In genomic region chr2:142140434-142140845, GRCh38 we compare ENCODE assay signal across 8 cellular contexts. TPM values are rescaled to one million over a fixed set of nuclear protein-coding genes. Genes with fewer than 3 reads are reported as not detected.
DNase-seq lines count a peak whose midpoint lies in the region; ATAC-seq, FAIRE-seq and TF ChIP-seq lines count a peak whose summit lies in the region.

No MANE protein-coding gene starts in this region.

- no peak for TF ChIP-seq EP300 in tibial nerve (IDR thresholded peaks at IDR 0.05)

- no peak overlapping the region for H3K27ac Mint-ChIP-seq in CD8-positive, alpha-beta T cell

- FAIRE-seq in RCC 7860 (lab: Jason Lieb, UNC) = peak; percentile 71

- in situ Hi-C loops in GM13976 (cut with MboI; ENCODE audit: low sequenced_read_pairs, unreplicated experiment) = no loop called here

- no peaks in the 10 kb centered on the region for H3K36me3 ChIP-seq in tibial nerve
- no peaks in the 10 kb centered on the region for H3K36me3 ChIP-seq in CD8-positive, alpha-beta T cell (ENCODE audit: insufficient read depth, low read length)

- peak; percentile 63 for ATAC-seq in HG03439 (IDR thresholded peaks at IDR 0.05; ENCODE audit: unreplicated experiment)
- ATAC-seq in CD8-positive, alpha-beta T cell = no peak

- POLR2A ChIA-PET in CD8-positive, alpha-beta T cell (lab: Charles Lee) = no interaction called here

- TF ChIP-seq CTCF in fibroblast of mammary gland (conservative IDR thresholded peaks at IDR 0.05; ENCODE audit: control insufficient read depth, insufficient read depth, low read depth, low read length) (peak; percentile 58), tibial nerve (IDR thresholded peaks at IDR 0.05) (peak; percentile 28 to 65 (median 41)), GM13976 (IDR thresholded peaks at IDR 0.05; ENCODE audit: borderline replicate concordance, control extremely low read depth, extremely low read depth, insufficient read depth, missing control alignments) (no peak)
- TF ChIP-seq CTCF in CD8-positive, alpha-beta T cell (IDR thresholded peaks at IDR 0.05) = no peak

- no peak overlapping the region for H3K4me3 Mint-ChIP-seq in CD8-positive, alpha-beta T cell

- no peaks in the 10 kb centered on the region for H3K27me3 ChIP-seq in tibial nerve
- no peaks in the 10 kb centered on the region for H3K27me3 ChIP-seq in CD8-positive, alpha-beta T cell (ENCODE audit: insufficient read depth, low read length)

- no peaks in the 10 kb centered on the region for H3K4me1 Mint-ChIP-seq in CD8-positive, alpha-beta T cell (ENCODE audit: low read depth)

- WGBS in tibial nerve, 2 donors = 6% methylated on average over 2 of the region's 2 CpGs

- H3K9me3 Mint-ChIP-seq in CD8-positive, alpha-beta T cell = peaks cover 2% of the 10 kb centered on the region

- no peak for TF ChIP-seq POLR2A in tibial nerve (IDR thresholded peaks at IDR 0.05)

- H3K36me3 Mint-ChIP-seq in CD8-positive, alpha-beta T cell = no peaks in the 10 kb centered on the region

- H3K27me3 Mint-ChIP-seq in CD8-positive, alpha-beta T cell (ENCODE audit: low read depth) = no peaks in the 10 kb centered on the region

- no peaks in the 10 kb centered on the region for H3K4me1 ChIP-seq in tibial nerve
- no peaks in the 10 kb centered on the region for H3K4me1 ChIP-seq in CD8-positive, alpha-beta T cell (ENCODE audit: insufficient read depth, low read length)

- no peak overlapping the region for H3K4me3 ChIP-seq in fibroblast of mammary gland (ENCODE audit: control insufficient read depth, low read depth, low read length)
- H3K4me3 ChIP-seq in tibial nerve = no peak overlapping the region
- no peak overlapping the region for H3K4me3 ChIP-seq in CD8-positive, alpha-beta T cell (ENCODE audit: low read depth, low read length)

- intact Hi-C loops in CD8-positive, alpha-beta T cell (cut with DNase I, micrococcal nuclease) = no loop called here

- DNase-seq in ELR (ENCODE audit: low read depth) (peak; percentile 69), RCC 7860 (ENCODE audit: low spot score) (no peak), fibroblast of mammary gland (ENCODE audit: low read depth) (peak; percentile 25), tibial nerve (ENCODE audit: low spot score in 2 of 2) (no peak), HPDE6-E6E7 (ENCODE audit: extremely low spot score) (no peak), GM13976 (ENCODE audit: low spot score) (no peak)
- DNase-seq in CD8-positive, alpha-beta T cell = no peak

- no peak overlapping the region for H3K27ac ChIP-seq in tibial nerve
- H3K27ac ChIP-seq in CD8-positive, alpha-beta T cell (ENCODE audit: low read depth, low read length) = no peak overlapping the region

- no peaks in the 10 kb centered on the region for H3K9me3 ChIP-seq in tibial nerve
- no peaks in the 10 kb centered on the region for H3K9me3 ChIP-seq in CD8-positive, alpha-beta T cell (ENCODE audit: low read length)

- CTCF ChIA-PET in CD8-positive, alpha-beta T cell (lab: Charles Lee) = no interaction called here

RNA-seq across cellular contexts. Expression of gene LRP1B, which starts 9.6 kb away (rescaled TPM):
- 1 to 10 TPM; 1.2 to 3.3 (median 2.6) TPM for total RNA-seq in tibial nerve
- not detected for total RNA-seq in CD8-positive, alpha-beta T cell

Comparison
In these comparisons a context has a peak if more than half of its experiments do, and no peak if none do; other contexts are left out.
1. DNase-seq: peak in ELR (single experiment) and fibroblast of mammary gland (single experiment); none in RCC 7860 (single experiment), tibial nerve (0 of 2), CD8-positive, alpha-beta T cell (0 of 7), HPDE6-E6E7 (single experiment) and GM13976 (single experiment).
2. CTCF ChIP-seq: peak in fibroblast of mammary gland (single experiment) and tibial nerve (5 of 5); none in CD8-positive, alpha-beta T cell (single experiment) and GM13976 (single experiment).